Comparison of ENCODE assay signal across 8 cellular contexts in the genomic region with DNA sequence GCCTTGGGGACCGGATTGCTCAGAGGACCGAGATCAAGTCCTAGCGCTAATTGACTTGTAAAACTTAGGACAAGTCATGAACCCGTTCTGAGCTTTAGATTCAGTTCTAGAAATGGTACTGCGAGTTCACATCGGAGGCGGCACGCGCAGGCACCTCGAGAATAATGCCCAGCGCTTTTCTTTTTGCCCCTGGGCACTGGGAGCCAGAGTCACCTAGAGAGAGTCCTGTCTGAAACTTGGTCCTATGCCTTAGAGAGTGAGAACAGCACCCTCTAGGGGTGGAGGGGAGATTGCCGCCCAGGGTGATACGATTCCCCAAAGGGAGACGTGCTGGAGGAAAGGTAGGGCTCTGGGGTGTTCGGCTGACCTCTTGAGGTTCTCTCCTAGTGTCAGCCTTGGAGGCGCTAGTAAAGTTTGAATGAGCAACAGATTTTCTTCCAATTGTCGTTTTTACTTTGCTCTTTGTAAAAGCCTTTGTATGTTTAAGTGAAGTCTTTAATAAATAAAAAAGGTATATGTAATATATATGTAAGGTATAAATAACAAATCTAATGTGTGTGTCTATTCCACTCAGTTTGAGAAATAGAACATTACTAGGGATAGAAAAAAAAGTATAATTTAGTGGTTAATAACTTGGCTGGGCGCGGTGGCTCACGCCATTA. TPM values are rescaled to one million over a fixed set of nuclear protein-coding genes. Genes with fewer than 3 reads are reported as not detected.
DNase-seq lines count a peak whose midpoint lies in the region; ATAC-seq and TF ChIP-seq lines count a peak whose summit lies in the region.

No MANE protein-coding gene starts in this region.

- no peak overlapping the region for H3K14ac ChIP-seq in mesenchymal stem cell (ENCODE audit: low read length in 2 of 2)

- no peaks in the 10 kb centered on the region for H3K9me3 ChIP-seq in CD4-positive, alpha-beta T cell (ENCODE audit: control insufficient read depth, low read length)
- no peaks in the 10 kb centered on the region for H3K9me3 ChIP-seq in effector memory CD4-positive, alpha-beta T cell (ENCODE audit: control insufficient read depth, low read length)
- no peaks in the 10 kb centered on the region for H3K9me3 ChIP-seq in mesenchymal stem cell (ENCODE audit: control insufficient read depth, low read length)

- H3K4me1 ChIP-seq in effector memory CD4-positive, alpha-beta T cell (ENCODE audit: control insufficient read depth, insufficient read depth, low read length, poor library complexity, severe bottlenecking) = peaks cover 3% of the 10 kb centered on the region
- peaks cover 1% of the 10 kb centered on the region for H3K4me1 ChIP-seq in mesenchymal stem cell (ENCODE audit: control insufficient read depth, insufficient read depth, low read depth, low read length)

- ATAC-seq in CD4-positive, alpha-beta T cell (ENCODE audit: poor library complexity) = peak; percentile 62
- peak; percentile 66 for ATAC-seq in GM19455 (IDR thresholded peaks at IDR 0.05; ENCODE audit: unreplicated experiment)
- peak; percentile 60 for ATAC-seq in HG03575 (IDR thresholded peaks at IDR 0.05; ENCODE audit: extremely low read depth, insufficient number of reproducible peaks, low FRiP score, unreplicated experiment)

- H2BK120ac ChIP-seq in mesenchymal stem cell (ENCODE audit: low read depth, low read length) = no peak overlapping the region

- peaks cover 21% of the 10 kb centered on the region for H3K4me1 Mint-ChIP-seq in CD4-positive, alpha-beta T cell (ENCODE audit: low read depth)
- H3K4me1 Mint-ChIP-seq in activated CD4-positive, alpha-beta memory T cell treated with anti-CD3 and anti-CD28 coated beads for 36 hours (ENCODE audit: low read depth) = peaks cover 8% of the 10 kb centered on the region

- peak overlapping the region; percentile 0 for H2BK5ac ChIP-seq in mesenchymal stem cell (ENCODE audit: low read depth, low read length, poor library complexity, severe bottlenecking)

- peak overlapping the region; percentile 100 for H3K4me2 ChIP-seq in mesenchymal stem cell (ENCODE audit: low read length, poor library complexity, severe bottlenecking)

- peaks cover 4% of the 10 kb centered on the region for H3K36me3 ChIP-seq in effector memory CD4-positive, alpha-beta T cell (ENCODE audit: control insufficient read depth, insufficient read depth, low read length)
- H3K36me3 ChIP-seq in mesenchymal stem cell (ENCODE audit: control insufficient read depth in 1 of 2, insufficient read depth in 2 of 2, low read depth in 1 of 2, low read length in 2 of 2) = peaks cover 4 to 6% of the 10 kb centered on the region in 2 experiments

- H3K9ac ChIP-seq in mesenchymal stem cell (ENCODE audit: low read length) = peak overlapping the region; percentile 98

- H4K8ac ChIP-seq in mesenchymal stem cell (ENCODE audit: low read length) = no peak overlapping the region

- H3K23ac ChIP-seq in mesenchymal stem cell (ENCODE audit: low read length in 2 of 2) = no peak overlapping the region

- no peaks in the 10 kb centered on the region for H3K9me3 Mint-ChIP-seq in CD4-positive, alpha-beta T cell
- H3K9me3 Mint-ChIP-seq in activated CD4-positive, alpha-beta memory T cell treated with anti-CD3 and anti-CD28 coated beads for 36 hours = no peaks in the 10 kb centered on the region

- peak overlapping the region; percentile 58 for H2AFZ ChIP-seq in mesenchymal stem cell (ENCODE audit: low read depth, low read length)

- no peak overlapping the region for H4K91ac ChIP-seq in mesenchymal stem cell (ENCODE audit: low read length)

- no peak overlapping the region for H2BK15ac ChIP-seq in mesenchymal stem cell (ENCODE audit: low read depth, poor library complexity, severe bottlenecking)

- no peak overlapping the region for H2BK12ac ChIP-seq in mesenchymal stem cell (ENCODE audit: low read length in 2 of 2)

- TF ChIP-seq CTCF in CD4-positive, alpha-beta T cell (IDR thresholded peaks at IDR 0.05) = peak; percentile 88

- H3K27me3 Mint-ChIP-seq in CD4-positive, alpha-beta T cell = no peaks in the 10 kb centered on the region
- no peaks in the 10 kb centered on the region for H3K27me3 Mint-ChIP-seq in activated CD4-positive, alpha-beta memory T cell treated with anti-CD3 and anti-CD28 coated beads for 36 hours

- WGBS in mesenchymal stem cell = 17% methylated on average over 18 of the region's 20 CpGs

- POLR2A ChIA-PET in CD4-positive, alpha-beta T cell (lab: Charles Lee) = interaction anchor here (0.8 to 1.3 kb wide), 6 partner anchors 12 to 115 kb away, joined by 3 to 7 read pairs (median 4); a partner anchor contains a TSS
- POLR2A ChIA-PET in activated CD4-positive, alpha-beta memory T cell treated with anti-CD3 and anti-CD28 coated beads for 36 hours (lab: Charles Lee) = interaction anchor here (0.6 to 1.4 kb wide), 7 partner anchors 8 to 117 kb away, joined by 3 to 5 read pairs (median 4); a partner anchor contains a TSS

- intact Hi-C loops in CD4-positive, alpha-beta T cell (cut with DNase I, micrococcal nuclease) = loop anchor here (1.0 to 5.0 kb wide), 4 partner anchors 23 to 355 kb away; a partner anchor contains a TSS
- intact Hi-C loops in activated CD4-positive, alpha-beta memory T cell treated with anti-CD3 and anti-CD28 coated beads for 36 hours (cut with micrococcal nuclease) = loop anchor here (1.0 to 2.0 kb wide), 4 partner anchors 11 to 355 kb away; a partner anchor contains a TSS

- H3K79me1 ChIP-seq in mesenchymal stem cell (replicated peaks; ENCODE audit: low read length, poor library complexity, severe bottlenecking) = peaks cover 20% of the 10 kb centered on the region

- peak overlapping the region; percentile 82 for H3K4me3 ChIP-seq in effector memory CD4-positive, alpha-beta T cell (ENCODE audit: insufficient read depth, low read depth, low read length, poor library complexity, severe bottlenecking)
- peak overlapping the region; percentile 70 to 93 for H3K4me3 ChIP-seq in mesenchymal stem cell (ENCODE audit: insufficient read depth in 1 of 2, low read depth in 1 of 2, low read length in 2 of 2)

- CTCF ChIA-PET in CD4-positive, alpha-beta T cell (lab: Charles Lee) = interaction anchor here (0.5 to 1.7 kb wide), 15 partner anchors 10 to 366 kb away, joined by 3 to 21 read pairs (median 4); a partner anchor contains a TSS
- CTCF ChIA-PET in activated CD4-positive, alpha-beta memory T cell treated with anti-CD3 and anti-CD28 coated beads for 36 hours (lab: Charles Lee) = interaction anchor here (0.6 to 8.5 kb wide), 29 partner anchors 8 to 366 kb away, joined by 3 to 94 read pairs (median 4); a partner anchor contains a TSS

- H3K27ac Mint-ChIP-seq in CD4-positive, alpha-beta T cell = peak overlapping the region; percentile 94
- peak overlapping the region; percentile 69 for H3K27ac Mint-ChIP-seq in activated CD4-positive, alpha-beta memory T cell treated with anti-CD3 and anti-CD28 coated beads for 36 hours

- peak overlapping the region; percentile 45 to 50 for H3K18ac ChIP-seq in mesenchymal stem cell (ENCODE audit: low read depth in 1 of 2, low read length in 2 of 2)

- peak overlapping the region; percentile 61 for H3K27ac ChIP-seq in CD4-positive, alpha-beta T cell (ENCODE audit: low read depth, low read length)
- peak overlapping the region; percentile 56 for H3K27ac ChIP-seq in effector memory CD4-positive, alpha-beta T cell (ENCODE audit: insufficient read depth, low read length, poor library complexity, severe bottlenecking)
- peak overlapping the region; percentile 33 for H3K27ac ChIP-seq in mesenchymal stem cell (ENCODE audit: low read length, poor library complexity, severe bottlenecking)

- peaks cover 17% of the 10 kb centered on the region for H3K36me3 Mint-ChIP-seq in CD4-positive, alpha-beta T cell (ENCODE audit: low read depth)
- no peaks in the 10 kb centered on the region for H3K36me3 Mint-ChIP-seq in activated CD4-positive, alpha-beta memory T cell treated with anti-CD3 and anti-CD28 coated beads for 36 hours

- peak; percentile 77 to 87 (median 84) for DNase-seq in CD4-positive, alpha-beta T cell
- DNase-seq in NCI-H748 treated with DMSO at 0.1 percent for 48 hours (lab: John Stamatoyannopoulos, UW) (peak; percentile 85), mesenchymal stem cell (peak; percentile 93)
- peak; percentile 94 for DNase-seq in activated CD4-positive, alpha-beta memory T cell treated with anti-CD3 and anti-CD28 coated beads for 36 hours
- DNase-seq in effector memory CD4-positive, alpha-beta T cell = peak; percentile 66 to 83 (median 81)
- DNase-seq in stimulated activated CD8-positive, alpha-beta memory T cell treated with anti-CD3 and anti-CD28 coated beads, Interleukin-12 subunit alpha, Interleukin-12 subunit beta, amount 100 ng/mL, for 24 hours (ENCODE audit: extremely low read depth) = peak; percentile 64

- no peaks in the 10 kb centered on the region for H3K27me3 ChIP-seq in CD4-positive, alpha-beta T cell (ENCODE audit: control insufficient read depth, insufficient read depth, low read length)
- no peaks in the 10 kb centered on the region for H3K27me3 ChIP-seq in effector memory CD4-positive, alpha-beta T cell (replicated peaks; ENCODE audit: control insufficient read depth, insufficient read depth, low read length, poor library complexity, severe bottlenecking)
- H3K27me3 ChIP-seq in mesenchymal stem cell (ENCODE audit: control insufficient read depth in 1 of 2, insufficient read depth in 1 of 2, low read length in 2 of 2) = no peaks in the 10 kb centered on the region

- H3K4ac ChIP-seq in mesenchymal stem cell (ENCODE audit: low read depth in 1 of 2, low read length in 2 of 2) = no peak overlapping the region

- peak overlapping the region; percentile 93 for H3K4me3 Mint-ChIP-seq in CD4-positive, alpha-beta T cell
- peak overlapping the region; percentile 90 for H3K4me3 Mint-ChIP-seq in activated CD4-positive, alpha-beta memory T cell treated with anti-CD3 and anti-CD28 coated beads for 36 hours

- no peak overlapping the region for H2AK5ac ChIP-seq in mesenchymal stem cell (ENCODE audit: low read length, severe bottlenecking)

RNA-seq across cellular contexts. Expression of a gene that starts 0.8 kb away (rescaled TPM):
- total RNA-seq in CD4-positive, alpha-beta T cell = not detected
- total RNA-seq in activated CD4-positive, alpha-beta memory T cell treated with anti-CD3 and anti-CD28 coated beads for 36 hours = 1 to 10 TPM; 3.5 to 4.4 TPM
- polyA plus RNA-seq in mesenchymal stem cell (2013, experiment 1 of 2) = 3.9 TPM
- polyA plus RNA-seq in mesenchymal stem cell (2013, experiment 2 of 2) = 3.6 TPM

RNA-seq across cellular contexts. Expression of a gene that starts 1.5 kb away (rescaled TPM):
- total RNA-seq in CD4-positive, alpha-beta T cell = 10 to 100 TPM; 12.0 to 13.5 TPM
- 10 to 100 TPM; 31.6 to 34.1 TPM for total RNA-seq in activated CD4-positive, alpha-beta memory T cell treated with anti-CD3 and anti-CD28 coated beads for 36 hours
- polyA plus RNA-seq in mesenchymal stem cell (2013, experiment 1 of 2) = 61.9 TPM
- polyA plus RNA-seq in mesenchymal stem cell (2013, experiment 2 of 2) = 62.1 TPM

RNA-seq across cellular contexts. Expression of a gene that starts 11.1 kb away (rescaled TPM):
- not detected for total RNA-seq in CD4-positive, alpha-beta T cell
- under 1 TPM; 0.21 to 0.51 TPM for total RNA-seq in activated CD4-positive, alpha-beta memory T cell treated with anti-CD3 and anti-CD28 coated beads for 36 hours
- polyA plus RNA-seq in mesenchymal stem cell (2013, experiment 1 of 2) = 0.37 TPM
- 0.40 TPM for polyA plus RNA-seq in mesenchymal stem cell (2013, experiment 2 of 2)

RNA-seq across cellular contexts. Expression of a gene that starts 20.9 kb away (rescaled TPM):
- total RNA-seq in CD4-positive, alpha-beta T cell = not detected
- not detected for total RNA-seq in activated CD4-positive, alpha-beta memory T cell treated with anti-CD3 and anti-CD28 coated beads for 36 hours
- not detected for polyA plus RNA-seq in mesenchymal stem cell (2013, experiment 1 of 2)
- not detected for polyA plus RNA-seq in mesenchymal stem cell (2013, experiment 2 of 2)

RNA-seq across cellular contexts. Expression of a gene that starts 25.5 kb away (rescaled TPM):
- total RNA-seq in CD4-positive, alpha-beta T cell = not detected
- not detected for total RNA-seq in activated CD4-positive, alpha-beta memory T cell treated with anti-CD3 and anti-CD28 coated beads for 36 hours
- not detected for polyA plus RNA-seq in mesenchymal stem cell (2013, experiment 1 of 2)
- not detected for polyA plus RNA-seq in mesenchymal stem cell (2013, experiment 2 of 2)

Comparison
In these comparisons a context has a peak if more than half of its experiments do, and no peak if none do; other contexts are left out.
1. Peak in every context shown above with its lines: DNase-seq, ATAC-seq, H3K4me3 ChIP-seq and H3K27ac ChIP-seq.
2. RNA of a gene that starts 0.8 kb away (total RNA-seq): 3.5 to 4.4 TPM in activated CD4-positive, alpha-beta memory T cell treated with anti-CD3 and anti-CD28 coated beads for 36 hours; not detected in CD4-positive, alpha-beta T cell; every median in the first group is over 4 times any median in the second.